8 cellular contexts compared by ENCODE assay signal in genomic region chr10:62779487-62780248, GRCh38. TPM values are rescaled to one million over a fixed set of nuclear protein-coding genes. Genes with fewer than 3 reads are reported as not detected.
DNase-seq lines count a peak whose midpoint lies in the region; ATAC-seq and TF ChIP-seq lines count a peak whose summit lies in the region.

No MANE protein-coding gene starts in this region.

- peaks cover 52% of the 10 kb centered on the region for H3K27me3 Mint-ChIP-seq in T-helper 1 cell treated with Interleukin-12 subunit alpha and Interleukin-12 subunit beta and Interleukin-4 antibody, amounts not matched to agents 30 μg/mL and 1 μg/mL, for 36 hours (ENCODE audit: low read depth)

- peaks cover 12% of the 10 kb centered on the region for H3K4me1 Mint-ChIP-seq in T-helper 1 cell treated with Interleukin-12 subunit alpha and Interleukin-12 subunit beta and Interleukin-4 antibody, amounts not matched to agents 30 μg/mL and 1 μg/mL, for 36 hours (ENCODE audit: low read depth)

- no peaks in the 10 kb centered on the region for H3K27me3 ChIP-seq in body of pancreas

- WGBS in body of pancreas, 2 donors = 69 to 73% methylated on average over 5 of the region's 5 CpGs

- DNase-seq in body of pancreas (peak; percentile 22 to 39 (median 28)), NCI-H146 (lab: John Stamatoyannopoulos, UW) (no peak), caudate nucleus (lab: John Stamatoyannopoulos, UW) (no peak), NCI-H2081 treated with DMSO at 0.1 percent for 48 hours (lab: John Stamatoyannopoulos, UW) (no peak)
- DNase-seq in stimulated activated CD8-positive, alpha-beta memory T cell treated with anti-CD3 and anti-CD28 coated beads, Interleukin-15, amount 100 ng/mL, for 24 hours (ENCODE audit: low read depth) = peak; percentile 44

- no peak overlapping the region for H3K4me3 ChIP-seq in body of pancreas

- no peaks in the 10 kb centered on the region for H3K9me3 ChIP-seq in body of pancreas

- ATAC-seq in GM18511 (IDR thresholded peaks at IDR 0.05; ENCODE audit: unreplicated experiment) = peak; percentile 96
- ATAC-seq in HG02885 (IDR thresholded peaks at IDR 0.05; ENCODE audit: poor library complexity, unreplicated experiment) = peak; percentile 95
- ATAC-seq in body of pancreas = peak; percentile 38

- H3K9me3 Mint-ChIP-seq in T-helper 1 cell treated with Interleukin-12 subunit alpha and Interleukin-12 subunit beta and Interleukin-4 antibody, amounts not matched to agents 30 μg/mL and 1 μg/mL, for 36 hours = peaks cover 16% of the 10 kb centered on the region

- no peaks in the 10 kb centered on the region for H3K4me1 ChIP-seq in body of pancreas

- H3K27ac Mint-ChIP-seq in T-helper 1 cell treated with Interleukin-12 subunit alpha and Interleukin-12 subunit beta and Interleukin-4 antibody, amounts not matched to agents 30 μg/mL and 1 μg/mL, for 36 hours = peak overlapping the region; percentile 28

- no peak for TF ChIP-seq CTCF in body of pancreas (IDR thresholded peaks at IDR 0.05)

- H3K27ac ChIP-seq in body of pancreas (no peak overlapping the region), caudate nucleus (ENCODE audit: low read depth, low read length) (no peak overlapping the region)

- H3K36me3 Mint-ChIP-seq in T-helper 1 cell treated with Interleukin-12 subunit alpha and Interleukin-12 subunit beta and Interleukin-4 antibody, amounts not matched to agents 30 μg/mL and 1 μg/mL, for 36 hours (ENCODE audit: low read depth) = no peaks in the 10 kb centered on the region

- intact Hi-C loops in body of pancreas (cut with DNase I) = no loop called here

- no peaks in the 10 kb centered on the region for H3K36me3 ChIP-seq in body of pancreas (replicated peaks in 1 of 2; ENCODE audit: insufficient read depth in 1 of 2, low read depth in 2 of 2)

- H3K4me3 Mint-ChIP-seq in T-helper 1 cell treated with Interleukin-12 subunit alpha and Interleukin-12 subunit beta and Interleukin-4 antibody, amounts not matched to agents 30 μg/mL and 1 μg/mL, for 36 hours = no peak overlapping the region

- no peak for TF ChIP-seq POLR2A in body of pancreas (IDR thresholded peaks at IDR 0.05)

RNA-seq across cellular contexts. Expression of gene ADO, which starts 24.9 kb away (rescaled TPM):
- total RNA-seq in body of pancreas = 1 to 10 TPM; 8.9 to 9.9 TPM

RNA-seq across cellular contexts. Expression of gene EGR2, which starts 36.5 kb away (rescaled TPM):
- 1 to 10 TPM; 4.2 to 5.9 TPM for total RNA-seq in body of pancreas

Comparison
In these comparisons a context has a peak if more than half of its experiments do, and no peak if none do; other contexts are left out.
1. ATAC-seq: peak in every context shown above with its lines; median percentile 96 in GM18511; 95 in HG02885; 38 in body of pancreas.
2. DNase-seq: peak in body of pancreas (4 of 4) and stimulated activated CD8-positive, alpha-beta memory T cell treated with anti-CD3 and anti-CD28 coated beads, Interleukin-15, amount 100 ng/mL, for 24 hours (single experiment); none in NCI-H146 (single experiment), caudate nucleus (0 of 61) and NCI-H2081 treated with DMSO at 0.1 percent for 48 hours (single experiment).